ENCODE assay signal across 14 cellular contexts in genomic region chr19:40741527-40742390, GRCh38. TPM values are rescaled to one million over a fixed set of nuclear protein-coding genes. Genes with fewer than 3 reads are reported as not detected.
DNase-seq lines count a peak whose midpoint lies in the region; ATAC-seq and TF ChIP-seq lines count a peak whose summit lies in the region.
"Had no signal": no experiment of that assay in that cellular context is flagged by ENCODE, and none has a peak within 500 bp of the region (broad histone marks: within the 10 kb centered on the region; RNA-seq: fewer than 3 reads in every experiment).

No MANE protein-coding gene starts in this region.

- H3K9me3 ChIP-seq in CD4-positive, alpha-beta memory T cell (ENCODE audit: control insufficient read depth in 1 of 2, low read length in 2 of 2): no peaks in the 10 kb centered on the region
- no peaks in the 10 kb centered on the region for H3K9me3 ChIP-seq in esophagus (ENCODE audit: control insufficient read depth in 2 of 2, insufficient read depth in 1 of 2, low read depth in 1 of 2, low read length in 1 of 2)
- no peaks in the 10 kb centered on the region for H3K9me3 ChIP-seq in CD8-positive, alpha-beta memory T cell (ENCODE audit: low read length)
- H3K9me3 ChIP-seq: ovary had no signal

- no peaks in the 10 kb centered on the region for H3K9me3 Mint-ChIP-seq in CD4-positive, alpha-beta memory T cell
- H3K9me3 Mint-ChIP-seq in progenitor cell of endocrine pancreas (ENCODE audit: low read depth): no peaks in the 10 kb centered on the region
- H3K9me3 Mint-ChIP-seq in CD8-positive, alpha-beta memory T cell: peaks cover 0 to 2% (median 0%) of the 10 kb centered on the region in 5 donors
- H3K9me3 Mint-ChIP-seq: CD4-positive, CD25-positive, alpha-beta regulatory T cell had no signal

- H3K27ac Mint-ChIP-seq in CD4-positive, alpha-beta memory T cell: peak overlapping the region in 5 of 7 donors; percentile 13 to 70 (median 59)
- H3K27ac Mint-ChIP-seq in progenitor cell of endocrine pancreas: peak overlapping the region; percentile 79
- peak overlapping the region in 2 of 8 donors; percentile 36 to 85 for H3K27ac Mint-ChIP-seq in CD8-positive, alpha-beta memory T cell

- intact Hi-C loops in CD4-positive, alpha-beta memory T cell (cut with micrococcal nuclease): no loop called here

- POLR2A ChIA-PET in CD4-positive, alpha-beta memory T cell (lab: Charles Lee; ENCODE audit: partially characterized antibody): interaction anchor here (0.8 to 1.7 kb wide), 3 partner anchors 9 to 51 kb away, joined by 3 to 6 read pairs (median 3); partner anchors contain the start of genes ACTMAP and RAB4B
- POLR2A ChIA-PET in CD8-positive, alpha-beta memory T cell (lab: Charles Lee): no interaction called here

- no peak overlapping the region for H3K4me3 Mint-ChIP-seq in CD4-positive, alpha-beta memory T cell
- H3K4me3 Mint-ChIP-seq in progenitor cell of endocrine pancreas (ENCODE audit: low read depth): no peak overlapping the region
- H3K4me3 Mint-ChIP-seq in CD8-positive, alpha-beta memory T cell: no peak overlapping the region
- H3K4me3 Mint-ChIP-seq: CD4-positive, CD25-positive, alpha-beta regulatory T cell had no signal

- no peak for ATAC-seq in GM21825 (IDR thresholded peaks at IDR 0.05; ENCODE audit: unreplicated experiment)
- ATAC-seq: activated CD4-positive, CD25-positive, alpha-beta regulatory T cell treated with anti-CD3 and anti-CD28 coated beads, Interleukin-2, amount 50 U/mL, for 24 hours had no signal

- H3K27me3 Mint-ChIP-seq in CD4-positive, alpha-beta memory T cell: no peaks in the 10 kb centered on the region
- no peaks in the 10 kb centered on the region for H3K27me3 Mint-ChIP-seq in progenitor cell of endocrine pancreas
- no peaks in the 10 kb centered on the region for H3K27me3 Mint-ChIP-seq in CD8-positive, alpha-beta memory T cell
- H3K27me3 Mint-ChIP-seq: CD4-positive, CD25-positive, alpha-beta regulatory T cell had no signal

- 82 to 84% methylated on average over 10 of the region's 10 CpGs for WGBS in esophagus, 2 donors

- DNase-seq in CD4-positive, alpha-beta memory T cell: peak in 1 of 5 donors; percentile 9
- peak; percentile 7 for DNase-seq in OCI-M1 (lab: John Stamatoyannopoulos, UW)
- DNase-seq in progenitor cell of endocrine pancreas (ENCODE audit: low spot score, unreplicated experiment): no peak
- no peak for DNase-seq in NCI-H2081 (lab: John Stamatoyannopoulos, UW)
- DNase-seq in CD8-positive, alpha-beta memory T cell: no peak
- no peak for DNase-seq in NCI-H2196 treated with DMSO at 0.1 percent for 48 hours (lab: John Stamatoyannopoulos, UW; ENCODE audit: unreplicated experiment)
- DNase-seq: CD4-positive, CD25-positive, alpha-beta regulatory T cell; central memory CD4-positive, alpha-beta T cell; left colon; SHP77 had no signal

- H3K27ac ChIP-seq in CD4-positive, alpha-beta memory T cell (ENCODE audit: low read depth, low read length): no peak overlapping the region
- peak overlapping the region; percentile 70 to 72 for H3K27ac ChIP-seq in esophagus (ENCODE audit: low read depth in 2 of 2, low read length in 1 of 2)
- H3K27ac ChIP-seq in CD8-positive, alpha-beta memory T cell (ENCODE audit: low read depth, low read length): no peak overlapping the region
- H3K27ac ChIP-seq: ovary had no signal

- no peaks in the 10 kb centered on the region for H3K4me1 Mint-ChIP-seq in CD4-positive, alpha-beta memory T cell
- H3K4me1 Mint-ChIP-seq in progenitor cell of endocrine pancreas (ENCODE audit: low read depth): no peaks in the 10 kb centered on the region
- no peaks in the 10 kb centered on the region for H3K4me1 Mint-ChIP-seq in CD8-positive, alpha-beta memory T cell
- H3K4me1 Mint-ChIP-seq: CD4-positive, CD25-positive, alpha-beta regulatory T cell had no signal

- H3K4me3 ChIP-seq in CD4-positive, alpha-beta memory T cell (ENCODE audit: low read length in 2 of 2): no peak overlapping the region
- no peak overlapping the region for H3K4me3 ChIP-seq in esophagus (ENCODE audit: low read depth in 1 of 2, low read length in 2 of 2)
- no peak overlapping the region for H3K4me3 ChIP-seq in CD8-positive, alpha-beta memory T cell (ENCODE audit: low read length)
- H3K4me3 ChIP-seq: ovary had no signal

- H3K36me3 ChIP-seq in CD4-positive, alpha-beta memory T cell (ENCODE audit: insufficient read depth, low read length): no peaks in the 10 kb centered on the region
- H3K36me3 ChIP-seq in esophagus (ENCODE audit: control insufficient read depth in 2 of 2, insufficient read depth in 2 of 2, low read length in 1 of 2): peaks cover 9 to 38% of the 10 kb centered on the region in 2 donors
- H3K36me3 ChIP-seq in CD8-positive, alpha-beta memory T cell (ENCODE audit: insufficient read depth, low read length): peaks cover 11% of the 10 kb centered on the region
- H3K36me3 ChIP-seq: ovary had no signal

- no peak for TF ChIP-seq CTCF in progenitor cell of endocrine pancreas (IDR thresholded peaks at IDR 0.05; ENCODE audit: unreplicated experiment)

- H3K36me3 Mint-ChIP-seq in CD4-positive, alpha-beta memory T cell: peaks cover 5 to 14% of the 10 kb centered on the region in 2 donors
- peaks cover 5% of the 10 kb centered on the region for H3K36me3 Mint-ChIP-seq in progenitor cell of endocrine pancreas (ENCODE audit: insufficient read depth)
- H3K36me3 Mint-ChIP-seq in CD8-positive, alpha-beta memory T cell: peaks cover 0 to 30% (median 5%) of the 10 kb centered on the region in 3 donors

- no peaks in the 10 kb centered on the region for H3K27me3 ChIP-seq in CD4-positive, alpha-beta memory T cell (ENCODE audit: insufficient read depth, low read length)
- no peaks in the 10 kb centered on the region for H3K27me3 ChIP-seq in esophagus (ENCODE audit: control insufficient read depth in 1 of 2, insufficient read depth in 2 of 2, low read length in 2 of 2)
- no peaks in the 10 kb centered on the region for H3K27me3 ChIP-seq in CD8-positive, alpha-beta memory T cell (ENCODE audit: insufficient read depth, low read length, poor library complexity, severe bottlenecking)
- H3K27me3 ChIP-seq: ovary had no signal

- no peaks in the 10 kb centered on the region for H3K4me1 ChIP-seq in CD4-positive, alpha-beta memory T cell (ENCODE audit: insufficient read depth, low read length)
- peaks cover 12 to 18% of the 10 kb centered on the region in 2 donors for H3K4me1 ChIP-seq in esophagus (ENCODE audit: control insufficient read depth in 2 of 2, insufficient read depth in 2 of 2, low read length in 1 of 2)
- H3K4me1 ChIP-seq in CD8-positive, alpha-beta memory T cell (ENCODE audit: insufficient read depth, low read length): no peaks in the 10 kb centered on the region

- CTCF ChIA-PET in CD4-positive, alpha-beta memory T cell (lab: Charles Lee; ENCODE audit: partially characterized antibody): interaction anchor here (1.2 to 1.5 kb wide), 2 partner anchors 78 to 79 kb away, joined by 6 read pairs; no protein-coding TSS in a partner anchor
- CTCF ChIA-PET in CD8-positive, alpha-beta memory T cell (lab: Charles Lee): no interaction called here

RNA-seq across cellular contexts. Expression of gene ACTMAP, which starts 8.5 kb away (rescaled TPM):
- total RNA-seq in CD4-positive, alpha-beta memory T cell: 1 to 10 TPM; 5.2 to 5.5 TPM
- 1 to 10 TPM in 1 of 2 donors, under 1 TPM in 1; 0.26 to 2.8 TPM for polyA plus RNA-seq in CD4-positive, alpha-beta memory T cell
- polyA plus RNA-seq in esophagus: 1 to 10 TPM; 3.1 to 6.8 TPM
- total RNA-seq in progenitor cell of endocrine pancreas: 21.1 and 22.5 TPM in 2 replicates
- total RNA-seq in CD8-positive, alpha-beta memory T cell: 10 to 100 TPM; 10.3 to 10.6 TPM
- 2.9 TPM for polyA plus RNA-seq in CD8-positive, alpha-beta memory T cell

RNA-seq across cellular contexts. Expression of gene SNRPA, which starts 9.2 kb away (rescaled TPM):
- total RNA-seq in CD4-positive, alpha-beta memory T cell: 10 to 100 TPM; 93.3 to 95.7 TPM
- 10 to 100 TPM; 48.8 to 63.9 TPM for polyA plus RNA-seq in CD4-positive, alpha-beta memory T cell
- 10 to 100 TPM; 48.9 to 58.1 TPM for polyA plus RNA-seq in esophagus
- 111 and 126 TPM in 2 replicates for total RNA-seq in progenitor cell of endocrine pancreas
- 100 to 1,000 TPM; 202 TPM for total RNA-seq in CD8-positive, alpha-beta memory T cell
- 89.5 TPM for polyA plus RNA-seq in CD8-positive, alpha-beta memory T cell

RNA-seq across cellular contexts. Expression of gene ITPKC, which starts 24.8 kb away (rescaled TPM):
- 10 to 100 TPM in 1 of 2 experiments, 1 to 10 TPM in 1; 8.1 to 10.2 TPM for total RNA-seq in CD4-positive, alpha-beta memory T cell
- 1 to 10 TPM; 1.9 to 7.2 TPM for polyA plus RNA-seq in CD4-positive, alpha-beta memory T cell
- polyA plus RNA-seq in esophagus: 100 to 1,000 TPM in 1 of 2 donors, 10 to 100 TPM in 1; 57.4 to 172 TPM
- total RNA-seq in progenitor cell of endocrine pancreas: 20.1 and 20.7 TPM in 2 replicates
- 1 to 10 TPM; 5.5 to 5.7 TPM for total RNA-seq in CD8-positive, alpha-beta memory T cell
- 8.9 TPM for polyA plus RNA-seq in CD8-positive, alpha-beta memory T cell

RNA-seq across cellular contexts. Expression of gene COQ8B, which starts 25.1 kb away (rescaled TPM):
- total RNA-seq in CD4-positive, alpha-beta memory T cell: 10 to 100 TPM; 48.0 to 54.7 TPM
- polyA plus RNA-seq in CD4-positive, alpha-beta memory T cell: 10 to 100 TPM; 20.2 to 20.4 TPM
- polyA plus RNA-seq in esophagus: 10 to 100 TPM; 18.4 to 27.2 TPM
- 55.8 and 58.6 TPM in 2 replicates for total RNA-seq in progenitor cell of endocrine pancreas
- total RNA-seq in CD8-positive, alpha-beta memory T cell: 10 to 100 TPM; 20.6 to 25.7 TPM
- polyA plus RNA-seq in CD8-positive, alpha-beta memory T cell: 17.3 TPM

RNA-seq across cellular contexts. Expression of gene MIA, which starts 33.6 kb away (rescaled TPM):
- total RNA-seq in CD4-positive, alpha-beta memory T cell: 10 to 100 TPM; 11.2 to 11.4 TPM
- polyA plus RNA-seq in CD4-positive, alpha-beta memory T cell: not detected
- 1 to 10 TPM in 1 of 2 donors, under 1 TPM in 1; 0.47 to 1.8 TPM for polyA plus RNA-seq in esophagus
- 4.6 and 8.5 TPM in 2 replicates for total RNA-seq in progenitor cell of endocrine pancreas
- total RNA-seq in CD8-positive, alpha-beta memory T cell: 1 to 10 TPM in 1 of 2 experiments, under 1 TPM in 1; 0.89 to 1.1 TPM
- polyA plus RNA-seq in CD8-positive, alpha-beta memory T cell: not detected
- total RNA-seq: CD4-positive, CD25-positive, alpha-beta regulatory T cell had no signal
- polyA plus RNA-seq: CD4-positive, CD25-positive, alpha-beta regulatory T cell had no signal

Comparison
In these comparisons a context has a peak if more than half of its experiments do, and no peak if none do; other contexts are left out.
1. H3K27ac ChIP-seq: peak in esophagus (2 of 2); none in CD4-positive, alpha-beta memory T cell (single experiment) and CD8-positive, alpha-beta memory T cell (single experiment).